Comparison of ENCODE assay signal across 20 cellular contexts in the genomic region with DNA sequence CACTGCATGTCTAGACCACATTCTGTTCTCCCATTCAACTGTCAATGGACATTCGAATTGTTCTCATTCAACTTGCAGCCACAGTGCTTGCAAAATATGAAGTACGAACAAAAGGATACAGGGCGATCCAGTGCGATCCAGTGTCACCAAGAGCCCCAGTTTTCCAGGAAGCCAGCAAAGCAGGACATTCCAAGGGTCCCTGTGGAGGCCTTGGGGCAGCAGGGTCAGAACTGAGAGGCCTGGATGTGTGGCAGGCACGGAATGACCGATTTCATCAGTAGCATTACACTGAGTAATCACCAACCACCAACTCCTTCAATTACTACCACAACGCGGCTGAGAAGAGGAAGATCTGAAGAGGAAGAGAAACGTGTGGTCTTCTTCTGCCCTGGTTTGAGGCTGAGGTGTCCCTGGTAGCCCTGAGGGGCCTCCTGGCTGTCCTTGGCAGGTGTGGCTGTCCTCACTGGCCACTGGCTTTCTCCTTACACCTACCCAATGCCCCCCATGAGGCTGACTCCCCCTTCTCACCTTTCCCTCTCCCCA.
DNase-seq lines count a peak whose midpoint lies in the region; ATAC-seq and TF ChIP-seq lines count a peak whose summit lies in the region.
"Had no signal": no experiment of that assay in that cellular context is flagged by ENCODE, and none has a peak within 500 bp of the region (broad histone marks: within the 10 kb centered on the region; RNA-seq: fewer than 3 reads in every experiment).

No MANE protein-coding gene starts in this region.

- H3K27ac ChIP-seq in right cardiac atrium (ENCODE audit: low read length), result no peak overlapping the region
- peak overlapping the region in 1 of 4 donors; percentile 29 for H3K27ac ChIP-seq in tibial nerve
- H3K27ac ChIP-seq: A549, C4-2B, cardiac muscle cell, sigmoid colon had no signal

- H3K4me1 ChIP-seq in right cardiac atrium (ENCODE audit: control insufficient read depth, insufficient read depth, low read length) (no peaks in the 10 kb centered on the region), tibial nerve (peaks cover 0 to 8% (median 3%) of the 10 kb centered on the region in 4 donors)

- H3K9me3 Mint-ChIP-seq in stimulated activated memory B cell treated with anti-CD40 and anti-IgM and Interleukin-4, amounts not matched to agents 10 μg/mL and 1 μg/mL and 100 μg/mL, for 72 hours, result no peaks in the 10 kb centered on the region
- H3K9me3 Mint-ChIP-seq in T-helper 2 cell treated with Interferon-gamma antibody and Interleukin-4, amounts not matched to agents 5 μg/mL and 100 μg/mL, for 36 hours, result no peaks in the 10 kb centered on the region
- H3K9me3 Mint-ChIP-seq: activated naive CD8-positive, alpha-beta T cell treated with anti-CD3 and anti-CD28 coated beads for 36 hours; HFFc6 had no signal

- peak in 1 of 2 donors; percentile 29 for TF ChIP-seq EP300 in tibial nerve (IDR thresholded peaks at IDR 0.05)

- no peak overlapping the region for H3K4me3 ChIP-seq in right cardiac atrium (ENCODE audit: low read length)
- H3K4me3 ChIP-seq in tibial nerve, result no peak overlapping the region
- H3K4me3 ChIP-seq: A549, cardiac muscle cell, mucosa of descending colon, sigmoid colon had no signal

- H3K9me3 ChIP-seq in right cardiac atrium (ENCODE audit: control insufficient read depth, low read length), result no peaks in the 10 kb centered on the region
- H3K9me3 ChIP-seq in tibial nerve, result no peaks in the 10 kb centered on the region
- H3K9me3 ChIP-seq: A549, mucosa of descending colon, sigmoid colon had no signal

- no peaks in the 10 kb centered on the region for H3K27me3 ChIP-seq in right cardiac atrium (ENCODE audit: control insufficient read depth, insufficient read depth)
- H3K27me3 ChIP-seq in tibial nerve, result no peaks in the 10 kb centered on the region

- 67% methylated on average over 9 of the region's 9 CpGs for WGBS in right cardiac atrium
- WGBS in tibial nerve, 2 donors, result 49 to 65% methylated on average over 8 of the region's 9 CpGs

- no peak for ATAC-seq in Right ventricle myocardium superior (ENCODE audit: poor library complexity)
- ATAC-seq in right cardiac atrium, result no peak
- peak; percentile 63 for ATAC-seq in HG02885 (IDR thresholded peaks at IDR 0.05; ENCODE audit: poor library complexity, unreplicated experiment)
- ATAC-seq in stimulated activated memory B cell treated with anti-CD40 and anti-IgM and Interleukin-4, amounts not matched to agents 10 μg/mL and 1 μg/mL and 100 μg/mL, for 72 hours, result peak; percentile 65
- ATAC-seq: mucosa of descending colon had no signal

- intact Hi-C loops in Right ventricle myocardium superior (cut with DNase I) (loop anchor here (10.0 kb wide), 1 partner anchor 523 kb away; no protein-coding TSS in a partner anchor), right cardiac atrium (cut with DNase I) (loop anchor here in 3 of 4 donors (10.0 kb wide), 2 partner anchors 503 to 513 kb away; no protein-coding TSS in a partner anchor)

- no peak overlapping the region for H3K4me3 Mint-ChIP-seq in stimulated activated memory B cell treated with anti-CD40 and anti-IgM and Interleukin-4, amounts not matched to agents 10 μg/mL and 1 μg/mL and 100 μg/mL, for 72 hours
- no peak overlapping the region for H3K4me3 Mint-ChIP-seq in T-helper 2 cell treated with Interferon-gamma antibody and Interleukin-4, amounts not matched to agents 5 μg/mL and 100 μg/mL, for 36 hours
- H3K4me3 Mint-ChIP-seq: activated naive CD8-positive, alpha-beta T cell treated with anti-CD3 and anti-CD28 coated beads for 36 hours; HFFc6 had no signal

- H3K36me3 ChIP-seq in tibial nerve, result no peaks in the 10 kb centered on the region
- H3K36me3 ChIP-seq: cardiac muscle cell, sigmoid colon had no signal

- no peak for TF ChIP-seq POLR2A in tibial nerve (IDR thresholded peaks at IDR 0.05)

- no peak for TF ChIP-seq CTCF in tibial nerve (IDR thresholded peaks at IDR 0.05)

- H3K27ac Mint-ChIP-seq in stimulated activated memory B cell treated with anti-CD40 and anti-IgM and Interleukin-4, amounts not matched to agents 10 μg/mL and 1 μg/mL and 100 μg/mL, for 72 hours, result no peak overlapping the region
- H3K27ac Mint-ChIP-seq in T-helper 2 cell treated with Interferon-gamma antibody and Interleukin-4, amounts not matched to agents 5 μg/mL and 100 μg/mL, for 36 hours, result no peak overlapping the region
- H3K27ac Mint-ChIP-seq: activated naive CD8-positive, alpha-beta T cell treated with anti-CD3 and anti-CD28 coated beads for 36 hours; HFFc6 had no signal

- H3K4me1 Mint-ChIP-seq in stimulated activated memory B cell treated with anti-CD40 and anti-IgM and Interleukin-4, amounts not matched to agents 10 μg/mL and 1 μg/mL and 100 μg/mL, for 72 hours, result peaks cover 15% of the 10 kb centered on the region
- H3K4me1 Mint-ChIP-seq in T-helper 2 cell treated with Interferon-gamma antibody and Interleukin-4, amounts not matched to agents 5 μg/mL and 100 μg/mL, for 36 hours (ENCODE audit: low read depth), result peaks cover 12% of the 10 kb centered on the region

- no peaks in the 10 kb centered on the region for H3K36me3 Mint-ChIP-seq in stimulated activated memory B cell treated with anti-CD40 and anti-IgM and Interleukin-4, amounts not matched to agents 10 μg/mL and 1 μg/mL and 100 μg/mL, for 72 hours
- no peaks in the 10 kb centered on the region for H3K36me3 Mint-ChIP-seq in T-helper 2 cell treated with Interferon-gamma antibody and Interleukin-4, amounts not matched to agents 5 μg/mL and 100 μg/mL, for 36 hours (ENCODE audit: low read depth)
- H3K36me3 Mint-ChIP-seq: activated naive CD8-positive, alpha-beta T cell treated with anti-CD3 and anti-CD28 coated beads for 36 hours had no signal

- DNase-seq in Right ventricle myocardium superior (peak; percentile 48), right cardiac atrium (no peak), SKM-1 treated with dmso at 0.1 percent for 144 hours (lab: John Stamatoyannopoulos, UW; ENCODE audit: unreplicated experiment) (peak; percentile 79), GM03348 (ENCODE audit: low spot score) (no peak), tibial nerve (ENCODE audit: low spot score in 2 of 2) (no peak)
- DNase-seq in T-helper 2 cell treated with Interferon-gamma antibody and Interleukin-4, amounts not matched to agents 5 μg/mL and 100 μg/mL, for 36 hours (ENCODE audit: low spot score), result no peak
- DNase-seq: activated naive CD8-positive, alpha-beta T cell treated with anti-CD3 and anti-CD28 coated beads for 36 hours; activated T-cell treated with anti-CD3 and anti-CD28 coated beads for 4 hours; HFFc6; mucosa of descending colon; NCI-H2029 treated with DMSO at 0.1 percent for 48 hours; NCI-H526; sigmoid colon; stimulated activated CD4-positive, alpha-beta T cell treated with anti-CD3 and anti-CD28 coated beads, Interleukin-4, amount 100 ng/mL, for 24 hours; T-helper 2 cell had no signal

- peaks cover 40% of the 10 kb centered on the region for H3K27me3 Mint-ChIP-seq in stimulated activated memory B cell treated with anti-CD40 and anti-IgM and Interleukin-4, amounts not matched to agents 10 μg/mL and 1 μg/mL and 100 μg/mL, for 72 hours
- peaks cover 17% of the 10 kb centered on the region for H3K27me3 Mint-ChIP-seq in T-helper 2 cell treated with Interferon-gamma antibody and Interleukin-4, amounts not matched to agents 5 μg/mL and 100 μg/mL, for 36 hours (ENCODE audit: low read depth)
- H3K27me3 Mint-ChIP-seq: activated naive CD8-positive, alpha-beta T cell treated with anti-CD3 and anti-CD28 coated beads for 36 hours had no signal

Comparison
In these comparisons a context has a peak if more than half of its experiments do, and no peak if none do; other contexts are left out.
1. DNase-seq: peak in Right ventricle myocardium superior (single experiment) and SKM-1 treated with dmso at 0.1 percent for 144 hours (single experiment); none in right cardiac atrium (0 of 3), T-helper 2 cell treated with Interferon-gamma antibody and Interleukin-4, amounts not matched to agents 5 μg/mL and 100 μg/mL, for 36 hours (single experiment), GM03348 (single experiment) and tibial nerve (0 of 2).
2. ATAC-seq: peak in HG02885 (single experiment) and stimulated activated memory B cell treated with anti-CD40 and anti-IgM and Interleukin-4, amounts not matched to agents 10 μg/mL and 1 μg/mL and 100 μg/mL, for 72 hours (single experiment); none in Right ventricle myocardium superior (single experiment) and right cardiac atrium (0 of 2).